In genomic region chr7:91164948-91165845, GRCh38 we compare ENCODE assay signal across 8 cellular contexts.
DNase-seq lines count a peak whose midpoint lies in the region; ATAC-seq and TF ChIP-seq lines count a peak whose summit lies in the region.

No MANE protein-coding gene starts in this region.

- no peak overlapping the region for H3K27ac Mint-ChIP-seq in Calu3 (ENCODE audit: unreplicated experiment)

- DNase-seq in dedifferentiated amniotic fluid mesenchymal stem cell (ENCODE audit: extremely low spot score) (peak; percentile 64), vagina (ENCODE audit: extremely low spot score in 2 of 2) (no peak), DMS79 treated with DMSO at 0.1 percent for 48 hours (lab: John Stamatoyannopoulos, UW) (no peak), NCI-H2029 treated with DMSO at 0.1 percent for 48 hours (lab: John Stamatoyannopoulos, UW) (no peak), Calu3 (no peak)

- no peak for TF ChIP-seq POLR2A in vagina (IDR thresholded peaks at IDR 0.05)

- no peaks in the 10 kb centered on the region for H4K20me1 ChIP-seq in BLaER1 treated with 17β-estradiol and CSF1 and Interleukin-3, amounts not matched to agents 10 nM and 100 nM

- H3K36me3 ChIP-seq in BLaER1 treated with 17β-estradiol and CSF1 and Interleukin-3, amounts not matched to agents 10 nM and 100 nM: no peaks in the 10 kb centered on the region
- no peaks in the 10 kb centered on the region for H3K36me3 ChIP-seq in vagina

- H3K9me3 Mint-ChIP-seq in Calu3 (ENCODE audit: low read depth, unreplicated experiment): no peaks in the 10 kb centered on the region

- H3K36me3 Mint-ChIP-seq in Calu3 (ENCODE audit: insufficient read depth, unreplicated experiment): no peaks in the 10 kb centered on the region

- CTCF ChIA-PET in Calu3 (lab: Charles Lee): no interaction called here

- peak overlapping the region in 1 of 11 experiments; percentile 36; a peak in 1 of 22 replicates for H3K9ac ChIP-seq in BLaER1 treated with 17β-estradiol and CSF1 and Interleukin-3, amounts not matched to agents 10 nM and 100 nM

- TF ChIP-seq CTCF in vagina (IDR thresholded peaks at IDR 0.05) (no peak), Calu3 (IDR thresholded peaks at IDR 0.05; ENCODE audit: unreplicated experiment) (no peak)

- ATAC-seq in GM19468 (IDR thresholded peaks at IDR 0.05; ENCODE audit: extremely low read depth, unreplicated experiment) (peak; percentile 83), HG03521 (IDR thresholded peaks at IDR 0.05; ENCODE audit: unreplicated experiment) (peak; percentile 79)

- no peak overlapping the region for H3K4me3 ChIP-seq in BLaER1 treated with 17β-estradiol and CSF1 and Interleukin-3, amounts not matched to agents 10 nM and 100 nM
- no peak overlapping the region for H3K4me3 ChIP-seq in vagina

- peaks cover 16 to 21% (median 20%) of the 10 kb centered on the region in 10 experiments for H3K4me1 ChIP-seq in BLaER1 treated with 17β-estradiol and CSF1 and Interleukin-3, amounts not matched to agents 10 nM and 100 nM
- H3K4me1 ChIP-seq in vagina: peaks cover 14% of the 10 kb centered on the region

- H3K4me2 ChIP-seq in BLaER1 treated with 17β-estradiol and CSF1 and Interleukin-3, amounts not matched to agents 10 nM and 100 nM: peak overlapping the region; percentile 40 to 68 (median 56)

- H3K27me3 Mint-ChIP-seq in Calu3 (ENCODE audit: unreplicated experiment): no peaks in the 10 kb centered on the region

- no peak overlapping the region for H3K4me3 Mint-ChIP-seq in Calu3 (ENCODE audit: low read depth, unreplicated experiment)

- no peaks in the 10 kb centered on the region for H3K4me1 Mint-ChIP-seq in Calu3 (ENCODE audit: low read depth, unreplicated experiment)

- H3K27ac ChIP-seq in BLaER1 treated with 17β-estradiol and CSF1 and Interleukin-3, amounts not matched to agents 10 nM and 100 nM: peak overlapping the region in 9 of 11 experiments; percentile 20 to 56 (median 43); a peak in 16 of 22 replicates
- peak overlapping the region; percentile 17 for H3K27ac ChIP-seq in vagina

- no peaks in the 10 kb centered on the region for H3K9me3 ChIP-seq in BLaER1 treated with 17β-estradiol and CSF1 and Interleukin-3, amounts not matched to agents 10 nM and 100 nM (replicated peaks in 1 of 11)
- H3K9me3 ChIP-seq in vagina: no peaks in the 10 kb centered on the region

- intact Hi-C loops in vagina (cut with DNase I) (no loop called here), Calu3 (cut with micrococcal nuclease; ENCODE audit: unreplicated experiment) (no loop called here)

- BruUV-seq in Calu3 (replicated peaks; lab: Mats Ljungman, UMichigan): no TSS peak

- H3K27me3 ChIP-seq in BLaER1 treated with 17β-estradiol and CSF1 and Interleukin-3, amounts not matched to agents 10 nM and 100 nM: no peaks in the 10 kb centered on the region
- H3K27me3 ChIP-seq in vagina: no peaks in the 10 kb centered on the region
